8 cellular contexts compared by ENCODE assay signal in the genomic region with DNA sequence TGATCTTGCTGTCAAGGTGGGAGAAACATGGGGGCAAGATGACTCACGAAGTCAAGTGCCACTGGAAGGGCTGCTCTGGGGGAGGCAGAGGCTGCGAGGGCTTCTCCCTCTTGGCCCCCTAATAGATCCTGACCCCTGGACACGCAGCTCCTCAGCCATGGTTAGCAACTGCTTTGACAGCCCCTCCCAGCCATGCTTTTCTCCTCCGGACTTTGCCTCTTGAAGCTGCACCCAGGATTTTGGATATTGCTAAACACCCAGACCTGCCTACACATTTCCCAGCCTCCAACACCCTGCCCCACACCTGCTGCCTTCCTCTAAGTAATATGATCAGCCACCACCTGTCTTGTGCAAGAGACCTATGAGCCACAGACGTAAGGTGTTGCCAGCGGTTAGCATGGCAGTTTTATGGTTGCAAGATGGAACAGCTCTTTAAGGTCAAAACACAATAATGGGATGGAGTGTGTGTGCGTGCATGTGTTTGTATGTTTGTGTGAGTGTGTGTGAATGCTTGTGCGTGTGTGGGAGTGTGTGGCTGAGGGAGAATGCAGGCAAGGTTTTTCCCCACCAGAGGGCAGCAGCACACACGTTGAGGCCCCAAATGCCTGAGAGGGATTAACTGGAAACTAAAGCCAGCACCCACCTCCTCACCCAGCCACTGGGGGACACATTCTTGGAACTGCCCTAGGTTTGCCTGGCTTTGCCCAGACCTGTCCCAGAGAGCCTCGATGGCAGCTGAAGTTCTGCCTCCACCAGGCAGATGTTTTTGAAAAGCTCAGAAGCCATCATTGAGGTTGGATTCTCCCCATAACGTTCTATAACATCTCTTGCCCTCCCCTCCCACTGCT. TPM values are rescaled to one million over a fixed set of nuclear protein-coding genes. Genes with fewer than 3 reads are reported as not detected.
DNase-seq lines count a peak whose midpoint lies in the region; ATAC-seq and TF ChIP-seq lines count a peak whose summit lies in the region.

No MANE protein-coding gene starts in this region.

- H3K4me1 Mint-ChIP-seq in activated naive CD8-positive, alpha-beta T cell treated with anti-CD3 and anti-CD28 coated beads for 36 hours = no peaks in the 10 kb centered on the region
- H3K4me1 Mint-ChIP-seq in progenitor cell of endocrine pancreas (ENCODE audit: low read depth) = peaks cover 18% of the 10 kb centered on the region

- peaks cover 10% of the 10 kb centered on the region for H3K27me3 Mint-ChIP-seq in activated naive CD8-positive, alpha-beta T cell treated with anti-CD3 and anti-CD28 coated beads for 36 hours
- H3K27me3 Mint-ChIP-seq in progenitor cell of endocrine pancreas = peaks cover 16% of the 10 kb centered on the region

- ATAC-seq in upper lobe of right lung (peak; percentile 79), GM21619 (IDR thresholded peaks at IDR 0.05; ENCODE audit: unreplicated experiment) (no peak)

- TF ChIP-seq CTCF in progenitor cell of endocrine pancreas (IDR thresholded peaks at IDR 0.05; ENCODE audit: unreplicated experiment) (peak; percentile 89), upper lobe of right lung (IDR thresholded peaks at IDR 0.05) (peak; percentile 86)

- H3K36me3 Mint-ChIP-seq in activated naive CD8-positive, alpha-beta T cell treated with anti-CD3 and anti-CD28 coated beads for 36 hours = no peaks in the 10 kb centered on the region
- no peaks in the 10 kb centered on the region for H3K36me3 Mint-ChIP-seq in progenitor cell of endocrine pancreas (ENCODE audit: insufficient read depth)

- no peaks in the 10 kb centered on the region for H3K27me3 ChIP-seq in upper lobe of right lung

- H3K4me1 ChIP-seq in upper lobe of right lung = peaks cover 11% of the 10 kb centered on the region

- peak overlapping the region; percentile 48 for H3K4me3 ChIP-seq in upper lobe of right lung

- H3K27ac ChIP-seq in upper lobe of right lung = peak overlapping the region; percentile 84

- H3K9me3 ChIP-seq in upper lobe of right lung = no peaks in the 10 kb centered on the region

- H3K4me3 Mint-ChIP-seq in activated naive CD8-positive, alpha-beta T cell treated with anti-CD3 and anti-CD28 coated beads for 36 hours = no peak overlapping the region
- no peak overlapping the region for H3K4me3 Mint-ChIP-seq in progenitor cell of endocrine pancreas (ENCODE audit: low read depth)

- DNase-seq in ELF-1 (ENCODE audit: low read depth, low spot score) (peak; percentile 90), NCI-H1105 treated with DMSO at 0.1 percent for 48 hours (lab: John Stamatoyannopoulos, UW) (peak; percentile 96), SKM-1 (lab: John Stamatoyannopoulos, UW; ENCODE audit: unreplicated experiment) (peak; percentile 68), cardiac septum (ENCODE audit: low spot score) (peak; percentile 85), progenitor cell of endocrine pancreas (ENCODE audit: low spot score, unreplicated experiment) (peak; percentile 60), upper lobe of right lung (no peak)
- DNase-seq in activated naive CD8-positive, alpha-beta T cell treated with anti-CD3 and anti-CD28 coated beads for 36 hours = peak; percentile 64

- H3K27ac Mint-ChIP-seq in activated naive CD8-positive, alpha-beta T cell treated with anti-CD3 and anti-CD28 coated beads for 36 hours = no peak overlapping the region
- peak overlapping the region; percentile 38 for H3K27ac Mint-ChIP-seq in progenitor cell of endocrine pancreas

- intact Hi-C loops in cardiac septum (cut with DNase I) = loop anchor here (1.0 kb wide), 1 partner anchor 18 kb away; no protein-coding TSS in a partner anchor
- intact Hi-C loops in upper lobe of right lung (cut with DNase I) = no loop called here

- H3K9me3 Mint-ChIP-seq in activated naive CD8-positive, alpha-beta T cell treated with anti-CD3 and anti-CD28 coated beads for 36 hours = no peaks in the 10 kb centered on the region
- no peaks in the 10 kb centered on the region for H3K9me3 Mint-ChIP-seq in progenitor cell of endocrine pancreas (ENCODE audit: low read depth)

- H3K36me3 ChIP-seq in upper lobe of right lung = no peaks in the 10 kb centered on the region

RNA-seq across cellular contexts. Expression of gene IP6K3, which starts 2.5 kb away (rescaled TPM):
- not detected for total RNA-seq in activated naive CD8-positive, alpha-beta T cell treated with anti-CD3 and anti-CD28 coated beads for 36 hours
- 16.6 TPM for total RNA-seq in cardiac septum
- 0.14 and 0.29 TPM in 2 replicates for total RNA-seq in progenitor cell of endocrine pancreas
- total RNA-seq in upper lobe of right lung = 4.6 TPM

RNA-seq across cellular contexts. Expression of gene UQCC2, which starts 32.7 kb away (rescaled TPM):
- 100 to 1,000 TPM; 118 to 126 TPM for total RNA-seq in activated naive CD8-positive, alpha-beta T cell treated with anti-CD3 and anti-CD28 coated beads for 36 hours
- total RNA-seq in cardiac septum (209 TPM), progenitor cell of endocrine pancreas (97.2 and 99.4 TPM in 2 replicates), upper lobe of right lung (40.6 TPM)

RNA-seq across cellular contexts. Expression of gene LEMD2, which starts 44.7 kb away (rescaled TPM):
- 10 to 100 TPM; 33.1 to 38.8 TPM for total RNA-seq in activated naive CD8-positive, alpha-beta T cell treated with anti-CD3 and anti-CD28 coated beads for 36 hours
- total RNA-seq in cardiac septum = 29.6 TPM
- 69.9 and 73.6 TPM in 2 replicates for total RNA-seq in progenitor cell of endocrine pancreas
- total RNA-seq in upper lobe of right lung = 61.5 TPM

RNA-seq across cellular contexts. Expression of gene MLN, which starts 59.6 kb away (rescaled TPM):
- total RNA-seq in activated naive CD8-positive, alpha-beta T cell treated with anti-CD3 and anti-CD28 coated beads for 36 hours = not detected
- total RNA-seq in cardiac septum (not detected), progenitor cell of endocrine pancreas (not detected in 2 replicates), upper lobe of right lung (not detected)
